8 cellular contexts compared by ENCODE assay signal in genomic region chr10:73110345-73110849, GRCh38.
DNase-seq lines count a peak whose midpoint lies in the region; ATAC-seq and TF ChIP-seq lines count a peak whose summit lies in the region.

Gene NUDT13, plus strand, starts transcription at chr10:73110455. Its CDS starts 3,911 bp downstream, at chr10:73114366.

- ATAC-seq in GM18873 (IDR thresholded peaks at IDR 0.05; ENCODE audit: low FRiP score, unreplicated experiment), result no peak

- peak; percentile 40 for DNase-seq in activated gamma-delta T cell treated with Interleukin-2 at 50 U/mL for 16 hours
- DNase-seq in activated gamma-delta T cell (lab: John Stamatoyannopoulos, UW), result no peak
- peak; percentile 52 for DNase-seq in HuH-7 (ENCODE audit: low spot score)
- DNase-seq in T-helper 2 cell, result peak in 4 of 5 experiments; percentile 10 to 78 (median 32)
- DNase-seq in brain microvascular endothelial cell, result peak; percentile 78
- peak in 48 of 51 donors; percentile 4 to 85 (median 50) for DNase-seq in hypothalamus (lab: John Stamatoyannopoulos, UW)
- DNase-seq in putamen (ENCODE audit: low spot score), result peak; percentile 88

- H3K4me3 ChIP-seq in brain microvascular endothelial cell (ENCODE audit: low read depth, low read length), result peak within 1 kb of the TSS; percentile 67

- H3K27ac ChIP-seq in brain microvascular endothelial cell, result peak within 1 kb of the TSS; percentile 89

- in situ Hi-C loops in brain microvascular endothelial cell (cut with HindIII; ENCODE audit: low pct_ligation_motif_present, low sequenced_read_pairs), result no loop called here

- TF ChIP-seq CTCF in brain microvascular endothelial cell (IDR thresholded peaks at IDR 0.05; ENCODE audit: low read depth, low read length, missing control alignments), result no peak

- H3K27me3 ChIP-seq in brain microvascular endothelial cell (replicated peaks), result no peaks in the 10 kb centered on the region

- no peaks in the 10 kb centered on the region for H3K36me3 ChIP-seq in brain microvascular endothelial cell (replicated peaks)
